In genomic region chr2:152283392-152283791, GRCh38 we compare ENCODE assay signal across 36 cellular contexts.
"Had no signal": no experiment of that assay in that cellular context is flagged by ENCODE, and none has a peak within 500 bp of the region (broad histone marks: within the 10 kb centered on the region; RNA-seq: fewer than 3 reads in every experiment).

No MANE protein-coding gene starts in this region.

- H3K36me3 ChIP-seq: adrenal gland, brain microvascular endothelial cell, breast epithelium, cardiac muscle cell had no signal

- FAIRE-seq: astrocyte, TTC549 had no signal

- H3K4me1 ChIP-seq: adrenal gland, body of pancreas, breast epithelium had no signal

- ATAC-seq: activated CD8-positive, alpha-beta T cell treated with anti-CD3 and anti-CD28 coated beads for 36 hours; activated naive CD4-positive, alpha-beta T cell treated with anti-CD3 and anti-CD28 coated beads, Interleukin-2, amount 50 U/mL, for 72 hours; activated T-cell treated with anti-CD3 and anti-CD28 coated beads, Interleukin-2, amount 50 U/mL, for 4 hours; activated T-cell treated with anti-CD3 and anti-CD28 coated beads, Interleukin-2, amount 50 U/mL, for 72 hours; activated T-helper 17 cell treated with anti-CD3 and anti-CD28 coated beads, Interleukin-2, amount 50 U/mL, for 72 hours; body of pancreas had no signal

- H3K27me3 ChIP-seq: adrenal gland, body of pancreas, brain microvascular endothelial cell, breast epithelium had no signal

- H3K4me3 ChIP-seq: adrenal gland, body of pancreas, breast epithelium, cardiac muscle cell had no signal

- DNase-seq: activated B cell treated with CpG ODN at 0.5 μM for 24 hours; activated CD4-positive, alpha-beta memory T cell treated with anti-CD3 and anti-CD28 coated beads for 36 hours; activated CD4-positive, alpha-beta T cell treated with anti-CD3 and anti-CD28 coated beads for 4 hours; activated CD4-positive, alpha-beta T cell treated with anti-CD3 and anti-CD28 coated beads, Interleukin-2, amount 10 ng/mL, durations not matched to agents 24 days and 14 days; activated CD4-positive, alpha-beta T cell treated with anti-CD3 and anti-CD28 coated beads, Interleukin-2, amount 50 U/mL, for 1 hour; activated CD4-positive, alpha-beta T cell treated with anti-CD3 and anti-CD28 coated beads, Interleukin-2, amount 50 U/mL, for 4 hours; activated CD4-positive, CD25-positive, alpha-beta regulatory T cell treated with anti-CD3 and anti-CD28 coated beads, Interleukin-2, amount 50 U/mL, for 72 hours; activated CD8-positive, alpha-beta memory T cell treated with anti-CD3 and anti-CD28 coated beads, Interleukin-2, amount 50 U/mL, for 4 hours; activated CD8-positive, alpha-beta T cell treated with anti-CD3 and anti-CD28 coated beads for 36 hours; activated effector memory CD4-positive, alpha-beta T cell treated with anti-CD3 and anti-CD28 coated beads, Interleukin-2, amount 50 U/mL, for 16 hours; activated gamma-delta T cell treated with Interleukin-2 at 50 U/mL for 16 hours; activated naive CD4-positive, alpha-beta T cell; activated naive CD4-positive, alpha-beta T cell treated with anti-CD3 and anti-CD28 coated beads for 36 hours; activated naive CD4-positive, alpha-beta T cell treated with anti-CD3 and anti-CD28 coated beads, Interleukin-2, amount 50 U/mL, for 16 hours; activated naive CD8-positive, alpha-beta T cell treated with anti-CD3 and anti-CD28 coated beads for 36 hours; activated T-cell treated with anti-CD3 and anti-CD28 coated beads for 4 hours; activated T-cell treated with anti-CD3 and anti-CD28 coated beads, Interleukin-2, amount 50 U/mL, for 1 hour; activated T-cell treated with anti-CD3 and anti-CD28 coated beads, Interleukin-2, amount 50 U/mL, for 4 hours; activated T-cell treated with anti-CD3 and anti-CD28 coated beads, Interleukin-2, amount 50 U/mL, for 72 hours; adrenal gland; amniotic stem cell; aorta; body of pancreas; brain microvascular endothelial cell; caudate nucleus; cerebellar nuclear complex; T-helper 1 cell; T-helper 2 cell; T-helper 9 cell had no signal

- H3K27ac ChIP-seq: adrenal gland, body of pancreas, brain microvascular endothelial cell, breast epithelium, cardiac muscle cell, VCaP had no signal
